Comparison of ENCODE assay signal across 8 cellular contexts in genomic region chr1:228379165-228379460, GRCh38. TPM values are rescaled to one million over a fixed set of nuclear protein-coding genes. Genes with fewer than 3 reads are reported as not detected.
DNase-seq lines count a peak whose midpoint lies in the region; ATAC-seq and TF ChIP-seq lines count a peak whose summit lies in the region.

No MANE protein-coding gene starts in this region.

- H3K4me1 ChIP-seq in HUES48 (ENCODE audit: control insufficient read depth, insufficient read depth, low read length) (no peaks in the 10 kb centered on the region), lung (ENCODE audit: control insufficient read depth in 2 of 2, insufficient read depth in 2 of 2, low read length in 2 of 2) (peaks cover 4 to 5% of the 10 kb centered on the region in 2 donors)

- no peak overlapping the region for H3K27ac ChIP-seq in HUES48 (ENCODE audit: low read depth, low read length)
- peak overlapping the region in 1 of 2 donors; percentile 41 for H3K27ac ChIP-seq in lung (ENCODE audit: low read depth in 1 of 2, low read length in 1 of 2)

- DNase-seq in AG20443 (ENCODE audit: low spot score) (peak; percentile 57), cerebellar cortex (ENCODE audit: low spot score) (peak; percentile 22), lung (ENCODE audit: low spot score) (no peak), omental fat pad (ENCODE audit: low spot score) (no peak), cortex of kidney (lab: John Stamatoyannopoulos, UW) (no peak)
- no peak for DNase-seq in activated CD4-positive, CD25-positive, alpha-beta regulatory T cell treated with anti-CD3 and anti-CD28 coated beads, Interleukin-2, amount 50 U/mL, for 72 hours
- no peak for DNase-seq in central memory CD4-positive, alpha-beta T cell

- H3K9me3 ChIP-seq in HUES48 (ENCODE audit: control insufficient read depth, insufficient read depth, low read length) (no peaks in the 10 kb centered on the region), lung (ENCODE audit: control insufficient read depth in 2 of 2, insufficient read depth in 1 of 2, low read length in 1 of 2) (no peaks in the 10 kb centered on the region)

- H3K27me3 ChIP-seq in HUES48 (ENCODE audit: control insufficient read depth, insufficient read depth, low read length), result peaks cover 48% of the 10 kb centered on the region
- H3K27me3 ChIP-seq in lung (ENCODE audit: control insufficient read depth, insufficient read depth), result no peaks in the 10 kb centered on the region

- 7 to 12% methylated on average over 22 of the region's 22 CpGs for WGBS in lung, 2 donors

- TF ChIP-seq CTCF in lung (IDR thresholded peaks at IDR 0.05; ENCODE audit: control extremely low read depth, extremely low read depth) (no peak), omental fat pad (IDR thresholded peaks at IDR 0.05) (no peak)

- H3K36me3 ChIP-seq in HUES48 (ENCODE audit: control insufficient read depth, insufficient read depth, low read length) (no peaks in the 10 kb centered on the region), lung (ENCODE audit: control insufficient read depth in 2 of 2, insufficient read depth in 2 of 2, low read length in 2 of 2) (no peaks in the 10 kb centered on the region)

- peak overlapping the region; percentile 78; the same call in 1 of the 2 replicates for H3K9ac ChIP-seq in HUES48 (ENCODE audit: low read depth, low read length)

- H3K4me3 ChIP-seq in HUES48 (ENCODE audit: low read depth, low read length) (peak overlapping the region; percentile 87), lung (peak overlapping the region; percentile 34)

- no peak for ATAC-seq in lung (ENCODE audit: insufficient read depth, low FRiP score)
- no peak for ATAC-seq in omental fat pad (ENCODE audit: low FRiP score)

RNA-seq across cellular contexts. Expression of gene TRIM11, which starts 27.5 kb away (rescaled TPM):
- 10 to 100 TPM; 16.8 to 29.4 TPM for total RNA-seq in lung
- polyA plus RNA-seq in lung, result 10 to 100 TPM; 13.8 to 16.4 TPM
- 10 to 100 TPM; 11.3 to 23.5 (median 15.8) TPM for total RNA-seq in omental fat pad

RNA-seq across cellular contexts. Expression of gene TRIM17, which starts 37.5 kb away (rescaled TPM):
- 1 to 10 TPM; 2.2 to 3.3 TPM for total RNA-seq in lung
- 1 to 10 TPM; 1.0 to 1.5 TPM for polyA plus RNA-seq in lung
- total RNA-seq in omental fat pad, result 1 to 10 TPM in 2 of 4 donors, under 1 TPM in 1, not detected in 1; 0.96 to 3.3 (median 1.7) TPM

Comparison
In these comparisons a context has a peak if more than half of its experiments do, and no peak if none do; other contexts are left out.
1. DNase-seq: peak in AG20443 (single experiment) and cerebellar cortex (single experiment); none in lung (single experiment), activated CD4-positive, CD25-positive, alpha-beta regulatory T cell treated with anti-CD3 and anti-CD28 coated beads, Interleukin-2, amount 50 U/mL, for 72 hours (single experiment), central memory CD4-positive, alpha-beta T cell (single experiment), omental fat pad (single experiment) and cortex of kidney (single experiment).